8 cellular contexts compared by ENCODE assay signal in the genomic region with DNA sequence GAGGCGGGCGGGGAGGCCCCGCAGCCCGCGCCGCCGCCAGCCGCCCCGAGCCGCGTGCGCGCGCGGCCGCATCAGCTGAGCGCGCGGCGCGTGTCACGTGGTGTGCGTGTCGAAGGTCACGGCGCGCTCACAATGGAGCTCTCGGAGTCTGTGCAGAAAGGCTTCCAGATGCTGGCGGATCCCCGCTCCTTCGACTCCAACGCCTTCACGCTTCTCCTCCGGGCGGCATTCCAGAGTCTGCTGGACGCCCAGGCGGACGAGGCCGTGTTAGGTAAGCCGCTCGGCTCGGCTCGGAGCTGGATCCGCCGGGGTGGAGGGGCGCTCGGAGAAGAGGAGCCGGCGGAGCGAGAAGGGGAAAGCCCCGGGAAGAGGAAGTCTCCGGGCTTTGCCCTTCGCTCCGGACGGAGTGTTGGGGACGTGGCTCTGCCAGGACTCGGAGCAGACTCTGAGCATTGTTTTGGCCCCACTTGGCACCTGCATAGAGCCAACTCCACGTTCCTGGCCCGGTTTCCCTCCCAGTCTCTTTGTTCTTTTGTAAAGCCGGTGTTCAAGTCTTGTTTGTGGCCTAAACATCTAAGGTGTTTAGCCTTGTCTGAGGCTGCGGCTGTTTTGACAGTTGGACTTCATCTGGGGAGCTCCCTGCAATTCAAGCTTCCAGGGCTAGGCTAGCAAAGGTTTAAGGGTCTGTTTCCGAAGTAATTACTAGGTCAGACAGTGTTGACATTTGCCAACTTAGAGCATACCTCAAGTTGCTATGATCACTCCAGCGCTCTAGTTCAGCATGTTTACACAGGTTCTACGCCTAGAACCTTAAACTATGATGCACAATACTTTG. TPM values are rescaled to one million over a fixed set of nuclear protein-coding genes. Genes with fewer than 3 reads are reported as not detected.
DNase-seq lines count a peak whose midpoint lies in the region; ATAC-seq and TF ChIP-seq lines count a peak whose summit lies in the region.

TSS of gene COMMD3 (plus strand) at position 103 of the 835 bp plus-strand sequence. CDS start at position 133, 30 bp downstream.

- peak; percentile 79 for TF ChIP-seq POLR2A in transverse colon (IDR thresholded peaks at IDR 0.05)

- in situ Hi-C loops in G401 (cut with HindIII; ENCODE audit: low sequenced_read_pairs): loop anchor here (25.0 kb wide), 1 partner anchor 671 kb away; no protein-coding TSS in a partner anchor
- in situ Hi-C loops in transverse colon (cut with MboI; ENCODE audit: low pct_ligation_motif_present in 1 of 4, low pct_unique_long_range_greater_than_20kb in 1 of 4, low sequenced_read_pairs in 3 of 4): loop anchor here in 2 of 4 donors (10.0 to 25.0 kb wide), 4 partner anchors 72 to 804 kb away; partner anchors contain the start of gene DNAJC1 (in 2 of the 2)

- DNase-seq in G401 (ENCODE audit: low spot score): peak; percentile 87
- peak; percentile 85 for DNase-seq in SK-N-DZ (ENCODE audit: low spot score)
- peak; percentile 88 for DNase-seq in globus pallidus (ENCODE audit: low spot score)
- peak in 55 of 56 donors; percentile 26 to 92 (median 83) for DNase-seq in nucleus accumbens (lab: John Stamatoyannopoulos, UW)
- peak; percentile 88 for DNase-seq in transverse colon

- peaks cover 50% of the 10 kb centered on the region for H3K4me1 ChIP-seq in KMS-11 (ENCODE audit: low read depth, poor library complexity, severe bottlenecking)
- peaks cover 3 to 35% (median 14%) of the 10 kb centered on the region in 4 donors for H3K4me1 ChIP-seq in transverse colon

- H3K27ac ChIP-seq in KMS-11 (peak within 1 kb of the TSS; percentile 97), transverse colon (peak within 1 kb of the TSS; percentile 96 to 99 (median 97))

- peaks cover 4% of the 10 kb centered on the region for H3K36me3 Mint-ChIP-seq in activated naive CD4-positive, alpha-beta T cell treated with anti-CD3 and anti-CD28 coated beads, Interleukin-2, amount 50 U/mL, for 24 hours

- H3K27ac Mint-ChIP-seq in activated naive CD4-positive, alpha-beta T cell treated with anti-CD3 and anti-CD28 coated beads, Interleukin-2, amount 50 U/mL, for 24 hours: peak within 1 kb of the TSS; percentile 97

- H4K20me1 ChIP-seq in KMS-11 (ENCODE audit: insufficient read depth): no peaks in the 10 kb centered on the region

- peak within 1 kb of the TSS; percentile 95 for H3K9ac ChIP-seq in KMS-11

- TF ChIP-seq CTCF in KMS-11 (conservative IDR thresholded peaks at IDR 0.05; ENCODE audit: low read depth, low read length): no peak
- TF ChIP-seq CTCF in transverse colon (IDR thresholded peaks at IDR 0.05): no peak

- H3K4me1 Mint-ChIP-seq in activated naive CD4-positive, alpha-beta T cell treated with anti-CD3 and anti-CD28 coated beads, Interleukin-2, amount 50 U/mL, for 24 hours: peaks cover 42% of the 10 kb centered on the region

- peak within 1 kb of the TSS; percentile 56 for H2AFZ ChIP-seq in KMS-11 (ENCODE audit: low read depth)

- ATAC-seq in GM21737 (IDR thresholded peaks at IDR 0.05; ENCODE audit: unreplicated experiment): peak; percentile 65

- H3K27me3 ChIP-seq in KMS-11 (ENCODE audit: insufficient read depth, low read depth) (no peaks in the 10 kb centered on the region), transverse colon (no peaks in the 10 kb centered on the region)

- peak within 1 kb of the TSS; percentile 91 for H3K4me3 Mint-ChIP-seq in activated naive CD4-positive, alpha-beta T cell treated with anti-CD3 and anti-CD28 coated beads, Interleukin-2, amount 50 U/mL, for 24 hours

- 1% methylated on average over 33 of the region's 64 CpGs; no CpG with 5 or more reads in 1 of the 2 donors for WGBS in transverse colon (ENCODE audit: low coverage in 1 of 2), 2 donors

- peak within 1 kb of the TSS; percentile 97 for H3K4me2 ChIP-seq in KMS-11

- intact Hi-C loops in transverse colon (cut with DNase I; ENCODE audit: low total_unique reads): no loop called here

- no peak within 1 kb of the TSS for H3K4me3 ChIP-seq in KMS-11 (IDR thresholded peaks at IDR 0.05; ENCODE audit: insufficient read depth, low read depth, low read length)
- peak within 1 kb of the TSS; percentile 83 to 98 (median 91) for H3K4me3 ChIP-seq in transverse colon

- no peaks in the 10 kb centered on the region for H3K9me3 ChIP-seq in transverse colon

- no peaks in the 10 kb centered on the region for H3K9me3 Mint-ChIP-seq in activated naive CD4-positive, alpha-beta T cell treated with anti-CD3 and anti-CD28 coated beads, Interleukin-2, amount 50 U/mL, for 24 hours

- peaks cover 79% of the 10 kb centered on the region for H3K79me2 ChIP-seq in KMS-11 (ENCODE audit: insufficient read depth, low read depth)

- TF ChIP-seq EP300 in transverse colon (IDR thresholded peaks at IDR 0.05; ENCODE audit: low read depth): no peak

- peaks cover 9% of the 10 kb centered on the region for H3K27me3 Mint-ChIP-seq in activated naive CD4-positive, alpha-beta T cell treated with anti-CD3 and anti-CD28 coated beads, Interleukin-2, amount 50 U/mL, for 24 hours

- H3K36me3 ChIP-seq in KMS-11 (ENCODE audit: insufficient read depth): 0 out of 2 replicates have a peak, but pooled peaks cover 5% of the 10 kb centered on the region
- H3K36me3 ChIP-seq in transverse colon: no peaks in the 10 kb centered on the region

RNA-seq across cellular contexts. Expression of gene COMMD3, which starts in this region (rescaled TPM):
- total RNA-seq in G401 (2014; rRNA removed; shearing (Covaris generic)): 119 and 132 TPM in 2 replicates
- 178 and 194 TPM in 2 replicates for polyA plus RNA-seq in SK-N-DZ (2014; cell fraction: cytosol; rRNA removed)
- polyA plus RNA-seq in SK-N-DZ (2014; cell fraction: nucleus; rRNA removed): 156 and 210 TPM in 2 replicates
- 10 to 100 TPM in 2 of 4 donors, 1 to 10 TPM in 2; 3.0 to 35.1 (median 18.3) TPM for total RNA-seq in transverse colon
